12 cellular contexts compared by ENCODE assay signal in genomic region chr9:13430717-13431116, GRCh38.
"Had no signal": no experiment of that assay in that cellular context is flagged by ENCODE, and none has a peak within 500 bp of the region (broad histone marks: within the 10 kb centered on the region; RNA-seq: fewer than 3 reads in every experiment).

No MANE protein-coding gene starts in this region.

- H3K27ac Mint-ChIP-seq: activated CD4-positive, alpha-beta T cell treated with anti-CD3 and anti-CD28 coated beads, Interleukin-2, amount 10 ng/mL, durations not matched to agents 7 days and 5 days; activated naive CD8-positive, alpha-beta T cell treated with anti-CD3 and anti-CD28 coated beads, Interleukin-2, amount 10 ng/mL, durations not matched to agents 7 days and 5 days; activated T-helper 1 cell treated with anti-CD3 and anti-CD28 coated beads, Interleukin-12 subunit alpha, Interleukin-12 subunit beta, Interleukin-2, Interleukin-4 antibody, amounts not matched to agents 30 ng/mL and 10 ng/mL and 1 ng/mL, durations not matched to agents 14 hours and 24 hours and 36 hours; nephron progenitor cell; stimulated activated memory B cell treated with anti-CD40 and anti-IgM and Interleukin-4, amounts not matched to agents 10 μg/mL and 1 μg/mL and 100 μg/mL, for 72 hours; T-cell had no signal

- H3K9me3 Mint-ChIP-seq: activated CD4-positive, alpha-beta T cell treated with anti-CD3 and anti-CD28 coated beads, Interleukin-2, amount 10 ng/mL, durations not matched to agents 7 days and 5 days; activated naive CD8-positive, alpha-beta T cell treated with anti-CD3 and anti-CD28 coated beads, Interleukin-2, amount 10 ng/mL, durations not matched to agents 7 days and 5 days; activated T-helper 1 cell treated with anti-CD3 and anti-CD28 coated beads, Interleukin-12 subunit alpha, Interleukin-12 subunit beta, Interleukin-2, Interleukin-4 antibody, amounts not matched to agents 30 ng/mL and 10 ng/mL and 1 ng/mL, durations not matched to agents 14 hours and 24 hours and 36 hours; nephron progenitor cell; stimulated activated memory B cell treated with anti-CD40 and anti-IgM and Interleukin-4, amounts not matched to agents 10 μg/mL and 1 μg/mL and 100 μg/mL, for 72 hours had no signal

- H3K4me3 ChIP-seq: tibial nerve, uterus had no signal

- H3K4me3 Mint-ChIP-seq: activated CD4-positive, alpha-beta T cell treated with anti-CD3 and anti-CD28 coated beads, Interleukin-2, amount 10 ng/mL, durations not matched to agents 7 days and 5 days; activated naive CD8-positive, alpha-beta T cell treated with anti-CD3 and anti-CD28 coated beads, Interleukin-2, amount 10 ng/mL, durations not matched to agents 7 days and 5 days; activated T-helper 1 cell treated with anti-CD3 and anti-CD28 coated beads, Interleukin-12 subunit alpha, Interleukin-12 subunit beta, Interleukin-2, Interleukin-4 antibody, amounts not matched to agents 30 ng/mL and 10 ng/mL and 1 ng/mL, durations not matched to agents 14 hours and 24 hours and 36 hours; nephron progenitor cell; stimulated activated memory B cell treated with anti-CD40 and anti-IgM and Interleukin-4, amounts not matched to agents 10 μg/mL and 1 μg/mL and 100 μg/mL, for 72 hours; T-cell had no signal

- DNase-seq: activated CD4-positive, alpha-beta T cell treated with anti-CD3 and anti-CD28 coated beads, Interleukin-2, amount 10 ng/mL, durations not matched to agents 7 days and 5 days; activated naive CD8-positive, alpha-beta T cell treated with anti-CD3 and anti-CD28 coated beads, Interleukin-2, amount 10 ng/mL, durations not matched to agents 7 days and 5 days; aorta; kidney glomerular epithelial cell; stimulated activated CD4-positive, alpha-beta T cell treated with anti-CD3 and anti-CD28 coated beads, Interleukin-2, amount 100 ng/mL, for 48 hours; T-cell; T-helper 9 cell; uterus had no signal

- H3K27ac ChIP-seq: tibial nerve, uterus had no signal

- H3K36me3 ChIP-seq: tibial nerve, uterus had no signal

- H3K9me3 ChIP-seq: tibial nerve, uterus had no signal

- H3K4me1 ChIP-seq: tibial nerve, uterus had no signal

- H3K27me3 Mint-ChIP-seq: activated CD4-positive, alpha-beta T cell treated with anti-CD3 and anti-CD28 coated beads, Interleukin-2, amount 10 ng/mL, durations not matched to agents 7 days and 5 days; activated naive CD8-positive, alpha-beta T cell treated with anti-CD3 and anti-CD28 coated beads, Interleukin-2, amount 10 ng/mL, durations not matched to agents 7 days and 5 days; stimulated activated memory B cell treated with anti-CD40 and anti-IgM and Interleukin-4, amounts not matched to agents 10 μg/mL and 1 μg/mL and 100 μg/mL, for 72 hours; T-cell had no signal

- H3K36me3 Mint-ChIP-seq: activated naive CD8-positive, alpha-beta T cell treated with anti-CD3 and anti-CD28 coated beads, Interleukin-2, amount 10 ng/mL, durations not matched to agents 7 days and 5 days; stimulated activated memory B cell treated with anti-CD40 and anti-IgM and Interleukin-4, amounts not matched to agents 10 μg/mL and 1 μg/mL and 100 μg/mL, for 72 hours; T-cell had no signal

- H3K27me3 ChIP-seq: tibial nerve, uterus had no signal

- H3K4me1 Mint-ChIP-seq: activated CD4-positive, alpha-beta T cell treated with anti-CD3 and anti-CD28 coated beads, Interleukin-2, amount 10 ng/mL, durations not matched to agents 7 days and 5 days; activated naive CD8-positive, alpha-beta T cell treated with anti-CD3 and anti-CD28 coated beads, Interleukin-2, amount 10 ng/mL, durations not matched to agents 7 days and 5 days; stimulated activated memory B cell treated with anti-CD40 and anti-IgM and Interleukin-4, amounts not matched to agents 10 μg/mL and 1 μg/mL and 100 μg/mL, for 72 hours; T-cell had no signal

- ATAC-seq: stimulated activated memory B cell treated with anti-CD40 and anti-IgM and Interleukin-4, amounts not matched to agents 10 μg/mL and 1 μg/mL and 100 μg/mL, for 72 hours; T-cell had no signal
